In the genomic region with DNA sequence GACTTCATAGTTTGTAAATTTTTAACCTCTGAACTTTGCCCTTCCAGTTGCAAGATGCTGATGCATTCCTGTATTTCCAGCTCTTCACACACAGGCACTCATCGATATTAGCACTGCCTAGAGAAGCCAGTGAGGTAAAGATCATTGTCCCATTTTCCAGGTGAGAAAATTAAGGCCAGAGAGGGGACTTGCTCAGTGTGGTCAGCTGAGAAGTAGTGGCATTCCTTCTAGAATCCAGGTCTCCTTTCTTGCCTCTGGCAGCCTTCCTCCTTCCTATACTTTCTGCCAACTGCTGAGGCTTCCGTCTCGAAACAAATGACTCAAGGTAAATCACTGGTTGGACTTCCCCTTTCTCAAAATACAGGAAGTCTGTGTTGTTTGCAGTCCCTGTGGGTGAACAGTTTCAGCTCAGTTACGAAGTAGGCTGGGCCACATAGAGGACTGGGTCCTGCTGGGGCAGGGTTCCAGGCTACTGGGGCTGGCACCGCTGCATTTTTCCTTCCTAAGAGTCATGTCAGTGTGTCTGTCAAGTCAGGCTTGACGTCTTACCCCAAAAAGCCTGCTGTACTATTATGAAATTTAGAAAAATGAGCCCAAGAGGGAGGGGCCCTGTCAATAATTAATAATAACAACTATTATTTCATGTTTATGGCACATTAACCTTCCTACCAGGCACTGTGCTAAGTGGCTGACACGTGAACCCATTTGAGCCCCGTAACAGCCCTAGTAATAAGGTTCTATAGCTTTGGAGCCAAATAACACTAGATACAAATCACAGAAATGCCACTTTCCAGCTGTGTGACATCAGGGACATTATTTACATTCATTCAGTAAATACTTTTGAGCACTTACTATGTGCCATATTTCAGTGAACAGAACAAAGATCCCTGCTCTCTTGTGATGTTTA, we compare ENCODE assay signal across 1 cellular context.
TF ChIP-seq lines count a peak whose summit lies in the region.

No MANE protein-coding gene starts in this region.

TF ChIP-seq in GM23338, 12 proteins besides CTCF, POLR2A, EP300 and RAD21 (continued from another document):
- TF ChIP-seq, protein P1, sequence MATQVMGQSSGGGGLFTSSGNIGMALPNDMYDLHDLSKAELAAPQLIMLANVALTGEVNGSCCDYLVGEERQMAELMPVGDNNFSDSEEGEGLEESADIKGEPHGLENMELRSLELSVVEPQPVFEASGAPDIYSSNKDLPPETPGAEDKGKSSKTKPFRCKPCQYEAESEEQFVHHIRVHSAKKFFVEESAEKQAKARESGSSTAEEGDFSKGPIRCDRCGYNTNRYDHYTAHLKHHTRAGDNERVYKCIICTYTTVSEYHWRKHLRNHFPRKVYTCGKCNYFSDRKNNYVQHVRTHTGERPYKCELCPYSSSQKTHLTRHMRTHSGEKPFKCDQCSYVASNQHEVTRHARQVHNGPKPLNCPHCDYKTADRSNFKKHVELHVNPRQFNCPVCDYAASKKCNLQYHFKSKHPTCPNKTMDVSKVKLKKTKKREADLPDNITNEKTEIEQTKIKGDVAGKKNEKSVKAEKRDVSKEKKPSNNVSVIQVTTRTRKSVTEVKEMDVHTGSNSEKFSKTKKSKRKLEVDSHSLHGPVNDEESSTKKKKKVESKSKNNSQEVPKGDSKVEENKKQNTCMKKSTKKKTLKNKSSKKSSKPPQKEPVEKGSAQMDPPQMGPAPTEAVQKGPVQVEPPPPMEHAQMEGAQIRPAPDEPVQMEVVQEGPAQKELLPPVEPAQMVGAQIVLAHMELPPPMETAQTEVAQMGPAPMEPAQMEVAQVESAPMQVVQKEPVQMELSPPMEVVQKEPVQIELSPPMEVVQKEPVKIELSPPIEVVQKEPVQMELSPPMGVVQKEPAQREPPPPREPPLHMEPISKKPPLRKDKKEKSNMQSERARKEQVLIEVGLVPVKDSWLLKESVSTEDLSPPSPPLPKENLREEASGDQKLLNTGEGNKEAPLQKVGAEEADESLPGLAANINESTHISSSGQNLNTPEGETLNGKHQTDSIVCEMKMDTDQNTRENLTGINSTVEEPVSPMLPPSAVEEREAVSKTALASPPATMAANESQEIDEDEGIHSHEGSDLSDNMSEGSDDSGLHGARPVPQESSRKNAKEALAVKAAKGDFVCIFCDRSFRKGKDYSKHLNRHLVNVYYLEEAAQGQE (IDR thresholded peaks at IDR 0.05; ENCODE audit: unreplicated experiment): no peak
- no peak for TF ChIP-seq NANOG (IDR thresholded peaks at IDR 0.05; ENCODE audit: borderline replicate concordance)
- no peak for TF ChIP-seq EZH2 (IDR thresholded peaks at IDR 0.05; ENCODE audit: low read depth, unreplicated experiment)
- no peak for TF ChIP-seq ZNF114 (CRISPR knock-in tag; IDR thresholded peaks at IDR 0.05)
- no peak for TF ChIP-seq ETS1 (IDR thresholded peaks at IDR 0.05)
- TF ChIP-seq ZNF462 (CRISPR knock-in tag; IDR thresholded peaks at IDR 0.05): no peak
- no peak for TF ChIP-seq JUNB (IDR thresholded peaks at IDR 0.05; ENCODE audit: unreplicated experiment)
- TF ChIP-seq EZH2phosphoT487 (IDR thresholded peaks at IDR 0.05; ENCODE audit: unreplicated experiment): no peak
- no peak for TF ChIP-seq ZNF331 (CRISPR knock-in tag; IDR thresholded peaks at IDR 0.05; ENCODE audit: low read depth)
